ENCODE assay signal across 9 cellular contexts in genomic region chr15:92638291-92638708, GRCh38. TPM values are rescaled to one million over a fixed set of nuclear protein-coding genes. Genes with fewer than 3 reads are reported as not detected.
DNase-seq lines count a peak whose midpoint lies in the region; ATAC-seq, FAIRE-seq and TF ChIP-seq lines count a peak whose summit lies in the region.
"Had no signal": no experiment of that assay in that cellular context is flagged by ENCODE, and none has a peak within 500 bp of the region (broad histone marks: within the 10 kb centered on the region; RNA-seq: fewer than 3 reads in every experiment).

No MANE protein-coding gene starts in this region.

- no peak for ATAC-seq in K562
- no peak for ATAC-seq in GM21786 (IDR thresholded peaks at IDR 0.05; ENCODE audit: unreplicated experiment)
- no peak for ATAC-seq in HG03469 (IDR thresholded peaks at IDR 0.05; ENCODE audit: unreplicated experiment)

- no peak for TF ChIP-seq CTCF in K562 (IDR thresholded peaks at IDR 0.05 in 2 of 3, conservative IDR thresholded peaks at IDR 0.05 in 1 of 3; ENCODE audit: insufficient read depth in 2 of 3, low read depth in 1 of 3, low read length in 3 of 3)
- no peak for TF ChIP-seq CTCF in nephron progenitor cell (IDR thresholded peaks at IDR 0.05)
- TF ChIP-seq CTCF in BE2C (IDR thresholded peaks at IDR 0.05; ENCODE audit: low read depth, low read length) = no peak

- in situ Hi-C loops in K562 (cut with MboI) = no loop called here

- DNase-seq in DMS153 (lab: John Stamatoyannopoulos, UW) (peak; percentile 75), NCI-H1694 (lab: John Stamatoyannopoulos, UW) (peak; percentile 12), K562 (ENCODE audit: extremely low read depth in 1 of 4, low spot score in 3 of 4) (no peak), nephron progenitor cell (no peak), BE2C (no peak)
- DNase-seq in activated CD4-positive, alpha-beta T cell treated with anti-CD3 and anti-CD28 coated beads, Interleukin-2, amount 50 U/mL, for 1 hour = no peak

- no peak for TF ChIP-seq RAD21 in K562 (CRISPR knock-in tag; conservative IDR thresholded peaks at IDR 0.05 in 1 of 2, IDR thresholded peaks at IDR 0.05 in 1 of 2)

- peaks cover 55% of the 10 kb centered on the region for H3K4me1 Mint-ChIP-seq in nephron progenitor cell

- TF ChIP-seq EP300 in K562 (IDR thresholded peaks at IDR 0.05; ENCODE audit: low read length) = no peak

- POLR2A ChIA-PET in K562 (lab: Yijun Ruan, JAX) = interaction anchor here (1.1 kb wide), 1 partner anchor 14 kb away, joined by 3 read pairs; no protein-coding TSS in a partner anchor

- H3K27me3 ChIP-seq in K562 (ENCODE audit: control insufficient read depth in 2 of 2, insufficient read depth in 2 of 2, low read length in 2 of 2) = peaks cover 7 to 46% of the 10 kb centered on the region in 2 experiments; a peak in 4 of 5 replicates
- H3K27me3 ChIP-seq in BE2C = no peaks in the 10 kb centered on the region

- H3K4me3 ChIP-seq in K562 = no peak overlapping the region
- no peak overlapping the region for H3K4me3 ChIP-seq in BE2C (ENCODE audit: low read depth, low read length)

- H3K27ac Mint-ChIP-seq in nephron progenitor cell = peak overlapping the region; percentile 94
- H3K27ac Mint-ChIP-seq: activated T-helper 1 cell treated with anti-CD3 and anti-CD28 coated beads, Interleukin-12 subunit alpha, Interleukin-12 subunit beta, Interleukin-2, Interleukin-4 antibody, amounts not matched to agents 30 ng/mL and 10 ng/mL and 1 ng/mL, durations not matched to agents 14 hours and 24 hours and 36 hours had no signal

- peaks cover 27% of the 10 kb centered on the region for H3K9me3 Mint-ChIP-seq in nephron progenitor cell
- H3K9me3 Mint-ChIP-seq: activated T-helper 1 cell treated with anti-CD3 and anti-CD28 coated beads, Interleukin-12 subunit alpha, Interleukin-12 subunit beta, Interleukin-2, Interleukin-4 antibody, amounts not matched to agents 30 ng/mL and 10 ng/mL and 1 ng/mL, durations not matched to agents 14 hours and 24 hours and 36 hours had no signal

- FAIRE-seq in K562 (lab: Jason Lieb, UNC) = no peak

- no peaks in the 10 kb centered on the region for H3K79me2 ChIP-seq in K562 (ENCODE audit: control insufficient read depth, insufficient read depth, low read length)

- H3K9ac ChIP-seq in K562 (ENCODE audit: insufficient read depth in 1 of 2, low read depth in 2 of 2, low read length in 2 of 2) = no peak overlapping the region

- H3K4me3 Mint-ChIP-seq in nephron progenitor cell = peak overlapping the region; percentile 27
- H3K4me3 Mint-ChIP-seq: activated T-helper 1 cell treated with anti-CD3 and anti-CD28 coated beads, Interleukin-12 subunit alpha, Interleukin-12 subunit beta, Interleukin-2, Interleukin-4 antibody, amounts not matched to agents 30 ng/mL and 10 ng/mL and 1 ng/mL, durations not matched to agents 14 hours and 24 hours and 36 hours had no signal

- H3K36me3 ChIP-seq in K562 (ENCODE audit: control insufficient read depth, insufficient read depth, low read length) (no peaks in the 10 kb centered on the region), BE2C (no peaks in the 10 kb centered on the region)

- H4K20me1 ChIP-seq in K562 (replicated peaks; ENCODE audit: control insufficient read depth, insufficient read depth, low read length) = no peaks in the 10 kb centered on the region

- peaks cover 21% of the 10 kb centered on the region for H3K36me3 Mint-ChIP-seq in nephron progenitor cell (ENCODE audit: low read depth)

- no peak overlapping the region for H3K4me2 ChIP-seq in K562 (ENCODE audit: insufficient read depth, low read length)

- H2AFZ ChIP-seq in K562 (ENCODE audit: low read depth, low read length) = peak overlapping the region; percentile 36; the same call in 1 of the 2 replicates

- BruUV-seq in K562 (replicated peaks; lab: Mats Ljungman, UMichigan) = no TSS peak

- no peaks in the 10 kb centered on the region for H3K9me3 ChIP-seq in K562 (replicated peaks; ENCODE audit: control insufficient read depth, insufficient read depth, low read depth, low read length)
- H3K9me3 ChIP-seq in BE2C = no peaks in the 10 kb centered on the region

- intact Hi-C loops in K562 (cut with micrococcal nuclease) = no loop called here

- 10% methylated on average over 9 of the region's 9 CpGs for WGBS in K562 (ENCODE audit: insufficient coverage, low coverage, missing lambda C conversion rate)

- peaks cover 0 to 4% of the 10 kb centered on the region in 2 experiments; a peak in 1 of 5 replicates for H3K4me1 ChIP-seq in K562 (replicated peaks in 1 of 2; ENCODE audit: control insufficient read depth in 2 of 2, insufficient read depth in 2 of 2, low read length in 2 of 2)
- H3K4me1 ChIP-seq in BE2C = no peaks in the 10 kb centered on the region; the same call in 1 of the 2 replicates

- no peak overlapping the region for H3K27ac ChIP-seq in K562 (ENCODE audit: extremely low read depth, low read depth, low read length)

- no peak for TF ChIP-seq POLR2A in K562 (conservative IDR thresholded peaks at IDR 0.05)

- H3K9me1 ChIP-seq in K562 (ENCODE audit: control insufficient read depth, insufficient read depth, low read length) = no peaks in the 10 kb centered on the region

- CTCF ChIA-PET in K562 (lab: Yijun Ruan, JAX; ENCODE audit: low intra/inter-chr PET ratio) = interaction anchor here (0.7 kb wide), 1 partner anchor 13 kb away, joined by 3 read pairs; no protein-coding TSS in a partner anchor

- H3K27me3 Mint-ChIP-seq in nephron progenitor cell (ENCODE audit: low read depth, poor library complexity) = no peaks in the 10 kb centered on the region

TF ChIP-seq in K562, 482 proteins besides CTCF, POLR2A, EP300 and RAD21:
- TF ChIP-seq MECOM (CRISPR knock-in tag; IDR thresholded peaks at IDR 0.05) = no peak
- no peak for TF ChIP-seq ZNF175 (CRISPR knock-in tag; IDR thresholded peaks at IDR 0.05; ENCODE audit: low read depth)
- TF ChIP-seq RBFOX2 (IDR thresholded peaks at IDR 0.05; ENCODE audit: low read depth, low read length) = no peak
- no peak for TF ChIP-seq CBX5 (IDR thresholded peaks at IDR 0.05; ENCODE audit: borderline replicate concordance, low read depth)
- no peak for TF ChIP-seq MTA3 (IDR thresholded peaks at IDR 0.05; ENCODE audit: borderline replicate concordance)
TF ChIP-seq in K562: peak in this region for 0.

RNA-seq across cellular contexts. Expression of gene FAM174B, which starts 17.3 kb away (rescaled TPM):
- 13.4 and 14.9 TPM in 2 replicates for total RNA-seq in K562 (2011; cell fraction: chromatin; rRNA removed; ENCODE audit: low replicate concordance)
- 3.0 and 7.9 TPM in 2 replicates for total RNA-seq in K562 (2011; cell fraction: nucleolus; rRNA removed)
- 3.4 and 4.8 TPM in 2 replicates for total RNA-seq in K562 (2011; cell fraction: nucleoplasm; rRNA removed)
- total RNA-seq in K562 (2014; rRNA removed) = 1.1 TPM in 1 of 2 replicates, not detected in the other
- 2.4 and 2.6 TPM in 2 replicates for total RNA-seq in K562 (2014; rRNA removed; fragmentation: Illumina TruSeq; extraction: Trizol)
- 1.8 and 2.2 TPM in 2 replicates for total RNA-seq in K562 (2015; rRNA removed; fragmentation: Illumina TruSeq; extraction: Trizol)
- 1.7 and 2.2 TPM in 2 replicates for total RNA-seq in K562 (2021)
- 1.4 and 2.2 TPM in 2 replicates for polyA plus RNA-seq in K562 (2011; rRNA removed)
- polyA plus RNA-seq in K562 (2011; cell fraction: cytosol; rRNA removed) = 0.49 and 1.8 TPM in 2 replicates
- 1.6 and 6.0 TPM in 2 replicates for polyA plus RNA-seq in K562 (2011; cell fraction: nucleus; rRNA removed)
- polyA plus RNA-seq in K562 (2012) = 1.6 and 1.7 TPM in 2 replicates
- polyA plus RNA-seq in K562 (2014; fragmentation: Illumina TruSeq; extraction: Trizol) = 0.43 and 1.5 TPM in 2 replicates
- under 1 TPM; 0.39 to 0.48 TPM for polyA plus RNA-seq in K562 (2014; fragmentation: Nextera tagmentation; extraction: Ambion mirVana)
- 1.3 and 2.7 TPM in 2 replicates for polyA plus RNA-seq in K562 (2014; rRNA removed)
- 1.2 and 1.9 TPM in 2 replicates for polyA minus RNA-seq in K562 (2011; rRNA and poly(A)+ RNA removed)
- polyA minus RNA-seq in K562 (2011; cell fraction: cytosol; rRNA and poly(A)+ RNA removed) = 3.0 TPM in 1 of 2 replicates, not detected in the other
- polyA minus RNA-seq in K562 (2011; cell fraction: nucleus; rRNA and poly(A)+ RNA removed) = 2.3 and 4.6 TPM in 2 replicates
- 4.3 TPM for polyA plus RNA-seq in BE2C (2012; ENCODE audit: insufficient read depth, insufficient read length, low read depth)

Comparison
In these comparisons a context has a peak if more than half of its experiments do, and no peak if none do; other contexts are left out.
1. DNase-seq: peak in DMS153 (single experiment) and NCI-H1694 (single experiment); none in K562 (0 of 4), nephron progenitor cell (single experiment), BE2C (single experiment) and activated CD4-positive, alpha-beta T cell treated with anti-CD3 and anti-CD28 coated beads, Interleukin-2, amount 50 U/mL, for 1 hour (single experiment).